17 cellular contexts compared by ENCODE assay signal in the genomic region with DNA sequence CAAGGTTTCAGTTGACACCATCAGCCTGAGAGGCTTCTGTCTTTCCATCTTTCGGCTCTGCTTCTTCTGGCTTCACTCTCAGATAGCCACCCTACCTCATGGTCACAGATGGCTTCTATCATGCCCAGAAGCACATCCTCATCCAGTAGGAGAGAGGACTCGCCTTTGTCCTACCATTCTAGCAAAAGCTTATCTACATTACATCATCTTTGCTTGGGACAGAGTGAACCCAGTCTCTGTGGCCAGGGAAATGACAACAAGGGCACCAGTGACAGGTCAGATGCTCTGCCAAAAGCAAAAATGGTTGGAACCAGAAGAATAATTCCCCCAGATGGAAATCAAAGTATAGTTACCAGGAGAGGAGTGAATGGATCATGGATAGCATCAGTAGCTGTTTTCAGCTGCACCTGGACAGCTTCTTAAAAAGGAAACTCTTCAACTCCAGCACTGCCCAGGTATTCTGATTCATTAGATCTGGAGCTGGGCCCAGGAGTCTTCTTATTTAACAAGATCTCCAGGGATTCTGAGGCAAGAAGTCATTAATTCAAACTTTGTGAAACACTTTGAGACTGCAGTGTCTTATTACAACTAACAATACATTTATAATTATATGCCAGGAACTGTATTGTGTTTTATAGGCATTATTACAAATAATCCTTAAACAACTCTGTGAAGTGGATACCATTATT.
DNase-seq lines count a peak whose midpoint lies in the region; ATAC-seq and TF ChIP-seq lines count a peak whose summit lies in the region.
"Had no signal": no experiment of that assay in that cellular context is flagged by ENCODE, and none has a peak within 500 bp of the region (broad histone marks: within the 10 kb centered on the region; RNA-seq: fewer than 3 reads in every experiment).

No MANE protein-coding gene starts in this region.

- H2BK12ac ChIP-seq in H9 (ENCODE audit: insufficient read length, low read depth, low read length) = no peak overlapping the region

- no peaks in the 10 kb centered on the region for H4K20me1 ChIP-seq in H9 (ENCODE audit: control insufficient read depth, insufficient read depth, insufficient read length)

- no peak overlapping the region for H2BK5ac ChIP-seq in H9 (ENCODE audit: insufficient read length, low read length)

- no peaks in the 10 kb centered on the region for H3K79me1 ChIP-seq in H9 (ENCODE audit: insufficient read depth, low read depth, low read length, poor library complexity, severe bottlenecking)

- H4K5ac ChIP-seq in H9 (ENCODE audit: insufficient read length, low read depth, low read length) = no peak overlapping the region

- no CpG with 5 or more reads among the region's 2 CpGs for WGBS in H9 (ENCODE audit: extremely low coverage, insufficient read length, low lambda C conversion rate)

- no peak overlapping the region for H3K18ac ChIP-seq in H9 (ENCODE audit: insufficient read length, low read depth, low read length)

- no peak overlapping the region for H2BK20ac ChIP-seq in H9 (ENCODE audit: low read depth, low read length, poor library complexity, severe bottlenecking)

- no peaks in the 10 kb centered on the region for H3K27me3 ChIP-seq in H9 (ENCODE audit: insufficient read depth, low read length)
- H3K27me3 ChIP-seq: ascending aorta, BE2C had no signal

- no peak overlapping the region for H3K4me3 Mint-ChIP-seq in activated T-helper 17 cell treated with anti-CD3 and anti-CD28 coated beads, Interleukin-2, amount 50 U/mL, for 72 hours
- H3K4me3 Mint-ChIP-seq in H9 = no peak overlapping the region

- H3K23ac ChIP-seq in H9 (ENCODE audit: insufficient read length, low read depth, low read length) = no peak overlapping the region

- H3K27me3 Mint-ChIP-seq in activated T-helper 17 cell treated with anti-CD3 and anti-CD28 coated beads, Interleukin-2, amount 50 U/mL, for 72 hours = peaks cover 3% of the 10 kb centered on the region
- no peaks in the 10 kb centered on the region for H3K27me3 Mint-ChIP-seq in H9 (ENCODE audit: low read depth)

- H3K9me3 Mint-ChIP-seq in activated T-helper 17 cell treated with anti-CD3 and anti-CD28 coated beads, Interleukin-2, amount 50 U/mL, for 72 hours = no peaks in the 10 kb centered on the region
- no peaks in the 10 kb centered on the region for H3K9me3 Mint-ChIP-seq in H9

- H3K4ac ChIP-seq in H9 (ENCODE audit: low read depth, low read length) = no peak overlapping the region

- H3K9me3 ChIP-seq in H9 (ENCODE audit: control insufficient read depth, low read depth, low read length) = no peaks in the 10 kb centered on the region
- H3K9me3 ChIP-seq: ascending aorta, BE2C, mucosa of descending colon had no signal

- no peak overlapping the region for H2AFZ ChIP-seq in H9 (ENCODE audit: low read length)

- no peak overlapping the region for H3K27ac Mint-ChIP-seq in activated T-helper 17 cell treated with anti-CD3 and anti-CD28 coated beads, Interleukin-2, amount 50 U/mL, for 72 hours
- H3K27ac Mint-ChIP-seq in H9 = no peak overlapping the region

- no peak overlapping the region for H4K91ac ChIP-seq in H9 (ENCODE audit: insufficient read length, low read depth, low read length)

- TF ChIP-seq CTCF in VCaP (conservative IDR thresholded peaks at IDR 0.05) (no peak), H9 (conservative IDR thresholded peaks at IDR 0.05) (no peak)

- no peak overlapping the region for H3K4me2 ChIP-seq in H9 (ENCODE audit: insufficient read depth, insufficient read length, low read length)
- H3K4me2 ChIP-seq: smooth muscle cell had no signal

- H2BK15ac ChIP-seq in H9 (ENCODE audit: low read depth, low read length) = no peak overlapping the region

- H3K14ac ChIP-seq in H9 (ENCODE audit: insufficient read depth, low read length) = no peak overlapping the region

- no peaks in the 10 kb centered on the region for H3K23me2 ChIP-seq in H9 (ENCODE audit: insufficient read length, low read depth, low read length, poor library complexity, severe bottlenecking)

- H3K27ac ChIP-seq in VCaP (peak overlapping the region; percentile 78), H9 (ENCODE audit: insufficient read length, low read depth, low read length) (no peak overlapping the region)
- H3K27ac ChIP-seq: ascending aorta had no signal

- H3K9ac ChIP-seq in H9 (ENCODE audit: extremely low read depth, insufficient read length, low read length) = no peak overlapping the region

- no peak overlapping the region for H2BK120ac ChIP-seq in H9 (ENCODE audit: low read depth, low read length, poor library complexity, severe bottlenecking)

- H2AK5ac ChIP-seq in H9 (ENCODE audit: insufficient read length, low read length) = no peak overlapping the region

- ATAC-seq in activated T-helper 17 cell treated with anti-CD3 and anti-CD28 coated beads, Interleukin-2, amount 50 U/mL, for 72 hours (replicated peaks) = no peak
- ATAC-seq: mucosa of descending colon had no signal

- in situ Hi-C loops in ACHN (cut with HindIII; ENCODE audit: low pct_ligation_motif_present, low pct_unique_long_range_greater_than_20kb, low sequenced_read_pairs) = no loop called here

- no peaks in the 10 kb centered on the region for H3K4me1 Mint-ChIP-seq in activated T-helper 17 cell treated with anti-CD3 and anti-CD28 coated beads, Interleukin-2, amount 50 U/mL, for 72 hours
- H3K4me1 Mint-ChIP-seq in H9 = peaks cover 3% of the 10 kb centered on the region in 2 experiments; a peak in 1 of 4 replicates

- DNase-seq in ACHN (peak; percentile 22), HCEC 1CT (peak; percentile 45), glomerular visceral epithelial cell (ENCODE audit: extremely low spot score) (peak; percentile 24), T-helper 1 cell (no peak), H9 (no peak)
- DNase-seq in stimulated activated CD4-positive, alpha-beta T cell treated with anti-CD3 and anti-CD28 coated beads, Interleukin-4, amount 100 ng/mL, for 24 hours = no peak
- DNase-seq: BE2C, glutamatergic neuron, islet precursor cell, NCI-H1436, NCI-H526 treated with DMSO at 0.1 percent for 48 hours, T-helper 9 cell had no signal

- no peaks in the 10 kb centered on the region for H3K4me1 ChIP-seq in H9 (ENCODE audit: insufficient read depth, low read length)
- H3K4me1 ChIP-seq: ascending aorta, BE2C had no signal

- H3K36me3 Mint-ChIP-seq in activated T-helper 17 cell treated with anti-CD3 and anti-CD28 coated beads, Interleukin-2, amount 50 U/mL, for 72 hours (ENCODE audit: low read depth) = no peaks in the 10 kb centered on the region
- H3K36me3 Mint-ChIP-seq in H9 (ENCODE audit: insufficient read depth in 1 of 3, low read depth in 3 of 3) = no peaks in the 10 kb centered on the region

- no peak overlapping the region for H3T11ph ChIP-seq in H9 (ENCODE audit: low read length)

- H3K79me2 ChIP-seq in H9 (ENCODE audit: insufficient read depth, low read length) = no peaks in the 10 kb centered on the region

- no peak overlapping the region for H4K8ac ChIP-seq in H9 (replicated peaks; ENCODE audit: insufficient read length, low read depth, low read length)

- no peak overlapping the region for H3K56ac ChIP-seq in H9 (ENCODE audit: insufficient read length, low read depth, low read length)

Comparison
In these comparisons a context has a peak if more than half of its experiments do, and no peak if none do; other contexts are left out.
1. DNase-seq: peak in ACHN (single experiment), HCEC 1CT (single experiment) and glomerular visceral epithelial cell (single experiment); none in T-helper 1 cell (0 of 5), H9 (single experiment) and stimulated activated CD4-positive, alpha-beta T cell treated with anti-CD3 and anti-CD28 coated beads, Interleukin-4, amount 100 ng/mL, for 24 hours (single experiment).